In genomic region chr2:27095745-27096651, GRCh38 we compare ENCODE assay signal across 1 cellular context.
A peak's percentile ranks its signal among the peaks of the same experiment; 100 is the strongest.
TF ChIP-seq lines count a peak whose summit lies in the region.

No MANE protein-coding gene starts in this region.

TF ChIP-seq in K562, 482 proteins besides CTCF, POLR2A, EP300 and RAD21 (continued from another document):
- no peak for TF ChIP-seq RERE (CRISPR knock-in tag; IDR thresholded peaks at IDR 0.05; ENCODE audit: borderline replicate concordance)
- TF ChIP-seq NR2C2 (CRISPR knock-in tag; IDR thresholded peaks at IDR 0.05) = no peak
- 0 out of 2 replicates have a peak, but pooled peaks have one; percentile 16 for TF ChIP-seq NR2C2 (tag; IDR thresholded peaks at IDR 0.05)
- TF ChIP-seq THAP7 (CRISPR knock-in tag; IDR thresholded peaks at IDR 0.05) = no peak
- TF ChIP-seq RBFOX2 (IDR thresholded peaks at IDR 0.05; ENCODE audit: low read depth, low read length) = peak; percentile 57
- peak; percentile 20 for TF ChIP-seq PRDM10 (IDR thresholded peaks at IDR 0.05; ENCODE audit: partially characterized antibody)
- TF ChIP-seq EP400 (IDR thresholded peaks at IDR 0.05) = peak; percentile 17
- TF ChIP-seq CREB3 (tag; conservative IDR thresholded peaks at IDR 0.05; ENCODE audit: low read depth) = peak; percentile 65; the same call in 1 of the 2 replicates
- TF ChIP-seq TGIF2 (CRISPR knock-in tag; IDR thresholded peaks at IDR 0.05) = no peak
- TF ChIP-seq TSC22D4 (tag; IDR thresholded peaks at IDR 0.05) = no peak
- peak; percentile 28; the same call in 1 of the 2 replicates for TF ChIP-seq PHF8 (IDR thresholded peaks at IDR 0.05; ENCODE audit: borderline replicate concordance, low read length)
- TF ChIP-seq ZNF639 (CRISPR knock-in tag; conservative IDR thresholded peaks at IDR 0.05 in 1 of 2, IDR thresholded peaks at IDR 0.05 in 1 of 2) = 0 out of 4 replicates have a peak, but pooled peaks of 1 of the 2 experiments have one; percentile 26
- no peak for TF ChIP-seq THRA (IDR thresholded peaks at IDR 0.05)
- TF ChIP-seq ZNF395 (CRISPR knock-in tag; IDR thresholded peaks at IDR 0.05) = 0 out of 2 replicates have a peak, but pooled peaks have one; percentile 55
- TF ChIP-seq ZNF699 (CRISPR knock-in tag; IDR thresholded peaks at IDR 0.05; ENCODE audit: insufficient replicate concordance) = no peak
- 0 out of 2 replicates have a peak, but pooled peaks have one; percentile 22 for TF ChIP-seq ZBTB7A (IDR thresholded peaks at IDR 0.05; ENCODE audit: borderline replicate concordance, control insufficient read depth, low read depth, low read length)
- no peak for TF ChIP-seq ZNF778 (CRISPR knock-in tag; IDR thresholded peaks at IDR 0.05)
- peak; percentile 83 to 88 for TF ChIP-seq SIX5 (IDR thresholded peaks at IDR 0.05; ENCODE audit: borderline replicate concordance in 1 of 2, insufficient read depth in 1 of 2, low read depth in 1 of 2, low read length in 2 of 2)
- no peak for TF ChIP-seq RBM15 (IDR thresholded peaks at IDR 0.05; ENCODE audit: insufficient read depth, low read length)
- no peak for TF ChIP-seq CHAMP1 (IDR thresholded peaks at IDR 0.05)
- TF ChIP-seq MBD1 (CRISPR knock-in tag; IDR thresholded peaks at IDR 0.05) = no peak
- no peak for TF ChIP-seq ZMIZ1 (IDR thresholded peaks at IDR 0.05; ENCODE audit: low read depth in 2 of 2, low read length in 2 of 2)
- TF ChIP-seq TCF7 (IDR thresholded peaks at IDR 0.05; ENCODE audit: borderline replicate concordance) = no peak
- no peak for TF ChIP-seq NRF1 (conservative IDR thresholded peaks at IDR 0.05 in 1 of 2, IDR thresholded peaks at IDR 0.05 in 1 of 2)
- no peak for TF ChIP-seq ZNF175 (CRISPR knock-in tag; IDR thresholded peaks at IDR 0.05; ENCODE audit: low read depth)
- TF ChIP-seq ZNF589 (CRISPR knock-in tag; IDR thresholded peaks at IDR 0.05; ENCODE audit: low read depth) = no peak
- no peak for TF ChIP-seq CSDE1 (IDR thresholded peaks at IDR 0.05)
